In genomic region chr22:29301716-29302401, GRCh38 we compare ENCODE assay signal across 1 cellular context.
TF ChIP-seq lines count a peak whose summit lies in the region.

No MANE protein-coding gene starts in this region.

TF ChIP-seq in HepG2, 621 proteins besides CTCF, POLR2A, EP300 and RAD21:
- 0 out of 2 replicates have a peak, but pooled peaks have one; percentile 39 for TF ChIP-seq NR0B2 (CRISPR knock-in tag; IDR thresholded peaks at IDR 0.05)
- TF ChIP-seq AGO1 (IDR thresholded peaks at IDR 0.05; ENCODE audit: low read depth, low read length, poor library complexity, severe bottlenecking) = peak; percentile 0
- no peak for TF ChIP-seq KDM3A (CRISPR knock-in tag; IDR thresholded peaks at IDR 0.05; ENCODE audit: low read depth)
- TF ChIP-seq MAF1 (CRISPR knock-in tag; IDR thresholded peaks at IDR 0.05; ENCODE audit: borderline replicate concordance) = no peak
- TF ChIP-seq POLR2G (IDR thresholded peaks at IDR 0.05; ENCODE audit: low read depth, low read length) = 0 out of 2 replicates have a peak, but pooled peaks have one; percentile 13
- TF ChIP-seq YEATS2 (CRISPR knock-in tag; IDR thresholded peaks at IDR 0.05; ENCODE audit: borderline replicate concordance) = no peak
